22 cellular contexts compared by ENCODE assay signal in genomic region chr10:51838506-51838905, GRCh38.
"Had no signal": no experiment of that assay in that cellular context is flagged by ENCODE, and none has a peak within 500 bp of the region (broad histone marks: within the 10 kb centered on the region; RNA-seq: fewer than 3 reads in every experiment).

No MANE protein-coding gene starts in this region.

- H3K4me3 ChIP-seq: coronary artery, heart right ventricle, lung, suprapubic skin, tibial nerve had no signal

- DNase-seq: activated CD4-positive, alpha-beta T cell treated with anti-CD3 and anti-CD28 coated beads for 36 hours; activated CD4-positive, alpha-beta T cell treated with anti-CD3 and anti-CD28 coated beads, Interleukin-2, amount 50 U/mL, for 4 hours; activated naive CD4-positive, alpha-beta T cell treated with Interleukin-2 at 50 U/mL for 16 hours; activated naive CD8-positive, alpha-beta T cell treated with anti-CD3 and anti-CD28 coated beads for 36 hours; activated T-cell treated with anti-CD3 and anti-CD28 coated beads, Interleukin-2, amount 50 U/mL, for 48 hours; cerebellar nuclear complex; heart right ventricle; immature natural killer cell; natural killer cell; nucleus accumbens; small intestine; stimulated activated CD4-positive, alpha-beta T cell treated with anti-CD3 and anti-CD28 coated beads, Interleukin-2, amount 100 ng/mL, for 24 hours; stimulated activated naive CD8-positive, alpha-beta T cell treated with anti-CD3 and anti-CD28 coated beads, Interleukin-15, amount 100 ng/mL, for 72 hours; T-helper 1 cell; T-helper 9 cell had no signal

- H3K27me3 ChIP-seq: heart right ventricle, suprapubic skin, tibial nerve had no signal

- H3K36me3 Mint-ChIP-seq: activated naive CD8-positive, alpha-beta T cell treated with anti-CD3 and anti-CD28 coated beads for 36 hours; immature natural killer cell; natural killer cell; stimulated activated effector memory CD8-positive, alpha-beta T cell treated with anti-CD3 and anti-CD28 coated beads, Interleukin-12 subunit alpha, Interleukin-12 subunit beta, amount 100 ng/mL, for 72 hours had no signal

- H3K27me3 Mint-ChIP-seq: activated naive CD8-positive, alpha-beta T cell treated with anti-CD3 and anti-CD28 coated beads for 36 hours; stimulated activated naive CD8-positive, alpha-beta T cell treated with anti-CD3 and anti-CD28 coated beads, Interleukin-15, amount 100 ng/mL, for 72 hours had no signal

- H3K9me3 ChIP-seq: suprapubic skin had no signal

- ATAC-seq: activated CD4-positive, alpha-beta T cell treated with anti-CD3 and anti-CD28 coated beads for 36 hours; heart right ventricle; left lobe of liver; natural killer cell; sciatic nerve; stimulated activated effector memory CD8-positive, alpha-beta T cell treated with anti-CD3 and anti-CD28 coated beads, Interleukin-12 subunit alpha, Interleukin-12 subunit beta, amount 100 ng/mL, for 72 hours; stimulated activated naive CD8-positive, alpha-beta T cell treated with anti-CD3 and anti-CD28 coated beads, Interleukin-15, amount 100 ng/mL, for 72 hours had no signal

- H3K27ac ChIP-seq: coronary artery, heart right ventricle, suprapubic skin, tibial nerve had no signal

- H3K4me1 ChIP-seq: suprapubic skin, tibial nerve had no signal

- H3K4me1 Mint-ChIP-seq: activated naive CD8-positive, alpha-beta T cell treated with anti-CD3 and anti-CD28 coated beads for 36 hours; immature natural killer cell; natural killer cell; stimulated activated effector memory CD8-positive, alpha-beta T cell treated with anti-CD3 and anti-CD28 coated beads, Interleukin-12 subunit alpha, Interleukin-12 subunit beta, amount 100 ng/mL, for 72 hours; stimulated activated naive CD8-positive, alpha-beta T cell treated with anti-CD3 and anti-CD28 coated beads, Interleukin-15, amount 100 ng/mL, for 72 hours had no signal

- H3K36me3 ChIP-seq: heart right ventricle, suprapubic skin, tibial nerve had no signal

- H3K4me3 Mint-ChIP-seq: activated CD4-positive, alpha-beta T cell treated with anti-CD3 and anti-CD28 coated beads for 36 hours; activated naive CD8-positive, alpha-beta T cell treated with anti-CD3 and anti-CD28 coated beads for 36 hours; immature natural killer cell; natural killer cell; stimulated activated effector memory CD8-positive, alpha-beta T cell treated with anti-CD3 and anti-CD28 coated beads, Interleukin-12 subunit alpha, Interleukin-12 subunit beta, amount 100 ng/mL, for 72 hours; stimulated activated naive CD8-positive, alpha-beta T cell treated with anti-CD3 and anti-CD28 coated beads, Interleukin-15, amount 100 ng/mL, for 72 hours had no signal

- H3K27ac Mint-ChIP-seq: activated CD4-positive, alpha-beta T cell treated with anti-CD3 and anti-CD28 coated beads for 36 hours; activated naive CD8-positive, alpha-beta T cell treated with anti-CD3 and anti-CD28 coated beads for 36 hours; immature natural killer cell; natural killer cell; stimulated activated effector memory CD8-positive, alpha-beta T cell treated with anti-CD3 and anti-CD28 coated beads, Interleukin-12 subunit alpha, Interleukin-12 subunit beta, amount 100 ng/mL, for 72 hours; stimulated activated naive CD8-positive, alpha-beta T cell treated with anti-CD3 and anti-CD28 coated beads, Interleukin-15, amount 100 ng/mL, for 72 hours had no signal

- H3K9me3 Mint-ChIP-seq: stimulated activated effector memory CD8-positive, alpha-beta T cell treated with anti-CD3 and anti-CD28 coated beads, Interleukin-12 subunit alpha, Interleukin-12 subunit beta, amount 100 ng/mL, for 72 hours had no signal
